In the genomic region with DNA sequence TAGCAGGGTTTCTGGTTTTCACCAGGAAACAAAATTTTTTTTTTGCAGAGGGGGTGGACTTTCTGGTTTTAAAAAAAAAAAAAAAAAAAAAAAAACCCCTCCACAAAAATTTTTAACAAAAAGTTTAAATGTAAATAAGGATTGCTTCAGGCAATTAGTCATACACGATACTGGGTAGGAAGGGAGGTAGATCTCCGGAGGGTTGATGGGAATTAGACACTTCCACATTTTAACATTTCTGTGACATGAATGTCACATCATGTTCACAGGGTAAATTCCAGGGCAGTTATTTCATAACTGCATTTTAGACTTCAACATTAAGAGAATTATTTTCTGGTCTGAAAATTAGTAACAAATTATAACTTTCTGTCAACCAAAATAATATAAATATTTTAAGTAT, we compare ENCODE assay signal across 12 cellular contexts. TPM values are rescaled to one million over a fixed set of nuclear protein-coding genes. Genes with fewer than 3 reads are reported as not detected.
A peak's percentile ranks its signal among the peaks of the same experiment; 100 is the strongest.
DNase-seq lines count a peak whose midpoint lies in the region; ATAC-seq and TF ChIP-seq lines count a peak whose summit lies in the region.
"Had no signal": no experiment of that assay in that cellular context is flagged by ENCODE, and none has a peak within 500 bp of the region (broad histone marks: within the 10 kb centered on the region; RNA-seq: fewer than 3 reads in every experiment).

No MANE protein-coding gene starts in this region.

- 3 to 7% methylated on average over 2 of the region's 2 CpGs for WGBS in esophagus squamous epithelium, 2 donors

- no peaks in the 10 kb centered on the region for H3K27me3 Mint-ChIP-seq in central memory CD8-positive, alpha-beta T cell

- no peak for TF ChIP-seq POLR2A in esophagus squamous epithelium (IDR thresholded peaks at IDR 0.05)

- H3K4me3 ChIP-seq in neutrophil (ENCODE audit: low read depth in 1 of 2, low read length in 1 of 2) (peak overlapping the region in 1 of 2 experiments; percentile 7), esophagus squamous epithelium (no peak overlapping the region)
- H3K4me3 ChIP-seq: thyroid gland had no signal

- intact Hi-C loops in esophagus squamous epithelium (cut with DNase I): no loop called here

- no peak overlapping the region for H3K4me3 Mint-ChIP-seq in central memory CD8-positive, alpha-beta T cell
- H3K4me3 Mint-ChIP-seq: neural crest cell had no signal

- no peak for ATAC-seq in central memory CD8-positive, alpha-beta T cell (replicated peaks; ENCODE audit: extremely low read depth, poor library complexity, severe bottlenecking)
- no peak for ATAC-seq in HG02610 (IDR thresholded peaks at IDR 0.05; ENCODE audit: unreplicated experiment)
- ATAC-seq in HG03439 (IDR thresholded peaks at IDR 0.05; ENCODE audit: unreplicated experiment): no peak

- TF ChIP-seq CTCF in neutrophil (IDR thresholded peaks at IDR 0.05): no peak
- TF ChIP-seq CTCF in esophagus squamous epithelium (IDR thresholded peaks at IDR 0.05): no peak

- H3K9me3 ChIP-seq in neutrophil (no peaks in the 10 kb centered on the region), esophagus squamous epithelium (no peaks in the 10 kb centered on the region)
- H3K9me3 ChIP-seq: thyroid gland had no signal

- H3K27ac Mint-ChIP-seq in central memory CD8-positive, alpha-beta T cell (ENCODE audit: low read depth): peak overlapping the region; percentile 44

- H3K36me3 Mint-ChIP-seq in central memory CD8-positive, alpha-beta T cell (ENCODE audit: insufficient read depth): peaks cover 52% of the 10 kb centered on the region

- peaks cover 42 to 60% of the 10 kb centered on the region in 2 experiments for H3K4me1 ChIP-seq in neutrophil (ENCODE audit: control insufficient read depth in 1 of 2, insufficient read depth in 1 of 2, low read depth in 1 of 2, low read length in 1 of 2)
- peaks cover 0 to 44% (median 6%) of the 10 kb centered on the region in 3 donors for H3K4me1 ChIP-seq in esophagus squamous epithelium

- DNase-seq in GF-D8 (lab: John Stamatoyannopoulos, UW) (peak; percentile 5), NOMO-1 treated with DMSO at 0.1 percent for 48 hours (lab: John Stamatoyannopoulos, UW; ENCODE audit: unreplicated experiment) (peak; percentile 72), cerebellar nuclear complex (lab: John Stamatoyannopoulos, UW) (no peak), esophagus squamous epithelium (lab: John Stamatoyannopoulos, UW) (no peak)
- no peak for DNase-seq in central memory CD8-positive, alpha-beta T cell (ENCODE audit: low spot score in 2 of 2)
- DNase-seq: hypothalamus, NCI-H1694 had no signal

- H3K27me3 ChIP-seq in neutrophil (no peaks in the 10 kb centered on the region), esophagus squamous epithelium (no peaks in the 10 kb centered on the region)
- H3K27me3 ChIP-seq: thyroid gland had no signal

- H3K36me3 ChIP-seq in neutrophil: peaks cover 41% of the 10 kb centered on the region
- peaks cover 0 to 73% (median 19%) of the 10 kb centered on the region in 3 donors for H3K36me3 ChIP-seq in esophagus squamous epithelium

- no peaks in the 10 kb centered on the region for H3K9me3 Mint-ChIP-seq in central memory CD8-positive, alpha-beta T cell
- H3K9me3 Mint-ChIP-seq: neural crest cell had no signal

- H3K27ac ChIP-seq in neutrophil: peak overlapping the region; percentile 97
- H3K27ac ChIP-seq in esophagus squamous epithelium: peak overlapping the region in 1 of 4 donors; percentile 1
- H3K27ac ChIP-seq: thyroid gland had no signal

- H3K4me1 Mint-ChIP-seq in central memory CD8-positive, alpha-beta T cell: peaks cover 35% of the 10 kb centered on the region
- H3K4me1 Mint-ChIP-seq: neural crest cell had no signal

RNA-seq across cellular contexts. Expression of gene NUP98, which starts 15.9 kb away (rescaled TPM):
- 100 to 1,000 TPM in 1 of 4 donors, 10 to 100 TPM in 3; 54.2 to 110 (median 79.2) TPM for total RNA-seq in esophagus squamous epithelium

RNA-seq across cellular contexts. Expression of gene PGAP2, which starts 26.9 kb away (rescaled TPM):
- total RNA-seq in esophagus squamous epithelium: 10 to 100 TPM; 10.8 to 30.8 (median 27.5) TPM

RNA-seq across cellular contexts. Expression of gene RHOG, which starts 59.3 kb away (rescaled TPM):
- 10 to 100 TPM; 51.6 to 84.5 (median 72.7) TPM for total RNA-seq in esophagus squamous epithelium

Comparison
In these comparisons a context has a peak if more than half of its experiments do, and no peak if none do; other contexts are left out.
1. DNase-seq: peak in GF-D8 (single experiment) and NOMO-1 treated with DMSO at 0.1 percent for 48 hours (single experiment); none in central memory CD8-positive, alpha-beta T cell (0 of 2), cerebellar nuclear complex (0 of 2) and esophagus squamous epithelium (single experiment).